In the genomic region with DNA sequence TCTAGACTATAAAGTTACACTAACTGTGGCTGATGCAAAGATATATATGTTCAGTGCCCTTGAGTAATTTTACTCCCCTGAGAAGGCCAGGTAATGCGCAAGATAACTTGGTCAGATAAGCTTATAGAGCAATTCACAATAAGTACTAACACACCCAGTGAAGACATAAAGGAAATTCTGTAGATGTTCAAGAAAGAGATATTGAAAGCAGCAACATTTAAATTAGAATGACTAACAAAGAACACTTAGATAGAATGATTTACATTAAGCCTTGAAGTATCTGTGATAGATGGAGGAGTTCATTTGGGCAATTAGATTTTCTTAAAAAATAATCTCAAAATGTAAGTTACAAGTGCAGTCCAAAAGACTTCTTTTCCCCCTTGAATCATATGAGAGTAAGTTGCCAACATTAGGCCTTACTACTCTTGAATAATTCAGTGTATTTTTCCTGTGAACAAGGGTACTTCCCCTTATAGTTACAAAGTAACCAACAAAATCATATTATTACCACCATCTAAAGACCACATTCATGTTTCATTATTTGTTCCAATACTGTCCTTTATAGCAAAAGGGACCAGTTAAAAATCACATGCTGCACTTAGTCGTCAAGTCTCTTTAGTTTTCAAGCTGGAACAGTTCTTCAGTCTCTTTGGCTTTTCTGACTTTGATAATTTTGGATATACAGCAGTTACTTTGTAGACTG, we compare ENCODE assay signal across 1 cellular context.
TF ChIP-seq lines count a peak whose summit lies in the region.

No MANE protein-coding gene starts in this region.

TF ChIP-seq in GM12878, 131 proteins besides CTCF, POLR2A, EP300 and RAD21:
- TF ChIP-seq BACH1 (IDR thresholded peaks at IDR 0.05; ENCODE audit: borderline replicate concordance) (no peak), IRF4 (IDR thresholded peaks at IDR 0.05; ENCODE audit: low read depth, low read length) (no peak), SRF (IDR thresholded peaks at IDR 0.05; ENCODE audit: low read depth in 2 of 2, low read length in 2 of 2) (no peak), ZNF207 (IDR thresholded peaks at IDR 0.05; ENCODE audit: borderline replicate concordance) (no peak), WRNIP1 (IDR thresholded peaks at IDR 0.05; ENCODE audit: borderline replicate concordance, low read depth, low read length) (no peak), ZNF217 (IDR thresholded peaks at IDR 0.05) (no peak), NRF1 (conservative IDR thresholded peaks at IDR 0.05; ENCODE audit: low read depth, low read length) (no peak), FOXK2 (IDR thresholded peaks at IDR 0.05) (no peak)
- TF ChIP-seq, protein P1, sequence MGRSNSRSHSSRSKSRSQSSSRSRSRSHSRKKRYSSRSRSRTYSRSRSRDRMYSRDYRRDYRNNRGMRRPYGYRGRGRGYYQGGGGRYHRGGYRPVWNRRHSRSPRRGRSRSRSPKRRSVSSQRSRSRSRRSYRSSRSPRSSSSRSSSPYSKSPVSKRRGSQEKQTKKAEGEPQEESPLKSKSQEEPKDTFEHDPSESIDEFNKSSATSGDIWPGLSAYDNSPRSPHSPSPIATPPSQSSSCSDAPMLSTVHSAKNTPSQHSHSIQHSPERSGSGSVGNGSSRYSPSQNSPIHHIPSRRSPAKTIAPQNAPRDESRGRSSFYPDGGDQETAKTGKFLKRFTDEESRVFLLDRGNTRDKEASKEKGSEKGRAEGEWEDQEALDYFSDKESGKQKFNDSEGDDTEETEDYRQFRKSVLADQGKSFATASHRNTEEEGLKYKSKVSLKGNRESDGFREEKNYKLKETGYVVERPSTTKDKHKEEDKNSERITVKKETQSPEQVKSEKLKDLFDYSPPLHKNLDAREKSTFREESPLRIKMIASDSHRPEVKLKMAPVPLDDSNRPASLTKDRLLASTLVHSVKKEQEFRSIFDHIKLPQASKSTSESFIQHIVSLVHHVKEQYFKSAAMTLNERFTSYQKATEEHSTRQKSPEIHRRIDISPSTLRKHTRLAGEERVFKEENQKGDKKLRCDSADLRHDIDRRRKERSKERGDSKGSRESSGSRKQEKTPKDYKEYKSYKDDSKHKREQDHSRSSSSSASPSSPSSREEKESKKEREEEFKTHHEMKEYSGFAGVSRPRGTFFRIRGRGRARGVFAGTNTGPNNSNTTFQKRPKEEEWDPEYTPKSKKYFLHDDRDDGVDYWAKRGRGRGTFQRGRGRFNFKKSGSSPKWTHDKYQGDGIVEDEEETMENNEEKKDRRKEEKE (IDR thresholded peaks at IDR 0.05): no peak
